ENCODE assay signal across 1 cellular context in genomic region chr9:135330685-135331590, GRCh38.
A peak's percentile ranks its signal among the peaks of the same experiment; 100 is the strongest.
TF ChIP-seq lines count a peak whose summit lies in the region.

No MANE protein-coding gene starts in this region.

TF ChIP-seq in HEK293, 187 proteins besides CTCF, POLR2A, EP300 and RAD21 (continued from another document):
- no peak for TF ChIP-seq ZBTB11 (tag by site-specific recombination; conservative IDR thresholded peaks at IDR 0.05; ENCODE audit: low read depth)
- TF ChIP-seq ZNF26 (tag by site-specific recombination; IDR thresholded peaks at IDR 0.05) = no peak
- no peak for TF ChIP-seq KLF16 (tag by site-specific recombination; IDR thresholded peaks at IDR 0.05)
- TF ChIP-seq ZNF133 (tag by site-specific recombination; IDR thresholded peaks at IDR 0.05) = no peak
- TF ChIP-seq, protein P1, sequence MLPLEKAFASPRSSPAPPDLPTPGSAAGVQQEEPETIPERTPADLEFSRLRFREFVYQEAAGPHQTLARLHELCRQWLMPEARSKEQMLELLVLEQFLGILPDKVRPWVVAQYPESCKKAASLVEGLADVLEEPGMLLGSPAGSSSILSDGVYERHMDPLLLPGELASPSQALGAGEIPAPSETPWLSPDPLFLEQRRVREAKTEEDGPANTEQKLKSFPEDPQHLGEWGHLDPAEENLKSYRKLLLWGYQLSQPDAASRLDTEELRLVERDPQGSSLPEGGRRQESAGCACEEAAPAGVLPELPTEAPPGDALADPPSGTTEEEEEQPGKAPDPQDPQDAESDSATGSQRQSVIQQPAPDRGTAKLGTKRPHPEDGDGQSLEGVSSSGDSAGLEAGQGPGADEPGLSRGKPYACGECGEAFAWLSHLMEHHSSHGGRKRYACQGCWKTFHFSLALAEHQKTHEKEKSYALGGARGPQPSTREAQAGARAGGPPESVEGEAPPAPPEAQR (tag by site-specific recombination; IDR thresholded peaks at IDR 0.05) = no peak
- TF ChIP-seq ZSCAN30 (tag by site-specific recombination; IDR thresholded peaks at IDR 0.05) = no peak
- no peak for TF ChIP-seq ZNF223 (tag by site-specific recombination; IDR thresholded peaks at IDR 0.05)
- TF ChIP-seq YY2 (tag by site-specific recombination; IDR thresholded peaks at IDR 0.05) = no peak; the same call in 1 of the 2 replicates
- 0 out of 2 replicates have a peak, but pooled peaks have one; percentile 75 for TF ChIP-seq ZNF571 (tag by site-specific recombination; IDR thresholded peaks at IDR 0.05)
- TF ChIP-seq, protein P2, sequence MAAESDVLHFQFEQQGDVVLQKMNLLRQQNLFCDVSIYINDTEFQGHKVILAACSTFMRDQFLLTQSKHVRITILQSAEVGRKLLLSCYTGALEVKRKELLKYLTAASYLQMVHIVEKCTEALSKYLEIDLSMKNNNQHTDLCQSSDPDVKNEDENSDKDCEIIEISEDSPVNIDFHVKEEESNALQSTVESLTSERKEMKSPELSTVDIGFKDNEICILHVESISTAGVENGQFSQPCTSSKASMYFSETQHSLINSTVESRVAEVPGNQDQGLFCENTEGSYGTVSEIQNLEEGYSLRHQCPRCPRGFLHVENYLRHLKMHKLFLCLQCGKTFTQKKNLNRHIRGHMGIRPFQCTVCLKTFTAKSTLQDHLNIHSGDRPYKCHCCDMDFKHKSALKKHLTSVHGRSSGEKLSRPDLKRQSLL (tag by site-specific recombination; IDR thresholded peaks at IDR 0.05) = no peak
- TF ChIP-seq ZNF10 (tag by site-specific recombination; IDR thresholded peaks at IDR 0.05) = no peak
- TF ChIP-seq GFI1B (tag by site-specific recombination; IDR thresholded peaks at IDR 0.05) = no peak
- no peak for TF ChIP-seq ZNF239 (tag by site-specific recombination; IDR thresholded peaks at IDR 0.05)
- TF ChIP-seq ZNF16 (tag by site-specific recombination; IDR thresholded peaks at IDR 0.05; ENCODE audit: low read depth) = no peak
- no peak for TF ChIP-seq ZNF48 (tag by site-specific recombination; IDR thresholded peaks at IDR 0.05)
- TF ChIP-seq, protein P3, sequence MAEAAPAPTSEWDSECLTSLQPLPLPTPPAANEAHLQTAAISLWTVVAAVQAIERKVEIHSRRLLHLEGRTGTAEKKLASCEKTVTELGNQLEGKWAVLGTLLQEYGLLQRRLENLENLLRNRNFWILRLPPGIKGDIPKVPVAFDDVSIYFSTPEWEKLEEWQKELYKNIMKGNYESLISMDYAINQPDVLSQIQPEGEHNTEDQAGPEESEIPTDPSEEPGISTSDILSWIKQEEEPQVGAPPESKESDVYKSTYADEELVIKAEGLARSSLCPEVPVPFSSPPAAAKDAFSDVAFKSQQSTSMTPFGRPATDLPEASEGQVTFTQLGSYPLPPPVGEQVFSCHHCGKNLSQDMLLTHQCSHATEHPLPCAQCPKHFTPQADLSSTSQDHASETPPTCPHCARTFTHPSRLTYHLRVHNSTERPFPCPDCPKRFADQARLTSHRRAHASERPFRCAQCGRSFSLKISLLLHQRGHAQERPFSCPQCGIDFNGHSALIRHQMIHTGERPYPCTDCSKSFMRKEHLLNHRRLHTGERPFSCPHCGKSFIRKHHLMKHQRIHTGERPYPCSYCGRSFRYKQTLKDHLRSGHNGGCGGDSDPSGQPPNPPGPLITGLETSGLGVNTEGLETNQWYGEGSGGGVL (tag by site-specific recombination; IDR thresholded peaks at IDR 0.05) = no peak
- TF ChIP-seq, protein P4, sequence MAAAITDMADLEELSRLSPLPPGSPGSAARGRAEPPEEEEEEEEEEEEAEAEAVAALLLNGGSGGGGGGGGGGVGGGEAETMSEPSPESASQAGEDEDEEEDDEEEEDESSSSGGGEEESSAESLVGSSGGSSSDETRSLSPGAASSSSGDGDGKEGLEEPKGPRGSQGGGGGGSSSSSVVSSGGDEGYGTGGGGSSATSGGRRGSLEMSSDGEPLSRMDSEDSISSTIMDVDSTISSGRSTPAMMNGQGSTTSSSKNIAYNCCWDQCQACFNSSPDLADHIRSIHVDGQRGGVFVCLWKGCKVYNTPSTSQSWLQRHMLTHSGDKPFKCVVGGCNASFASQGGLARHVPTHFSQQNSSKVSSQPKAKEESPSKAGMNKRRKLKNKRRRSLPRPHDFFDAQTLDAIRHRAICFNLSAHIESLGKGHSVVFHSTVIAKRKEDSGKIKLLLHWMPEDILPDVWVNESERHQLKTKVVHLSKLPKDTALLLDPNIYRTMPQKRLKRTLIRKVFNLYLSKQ (tag by site-specific recombination; IDR thresholded peaks at IDR 0.05; ENCODE audit: borderline replicate concordance) = no peak
- TF ChIP-seq, protein P5, sequence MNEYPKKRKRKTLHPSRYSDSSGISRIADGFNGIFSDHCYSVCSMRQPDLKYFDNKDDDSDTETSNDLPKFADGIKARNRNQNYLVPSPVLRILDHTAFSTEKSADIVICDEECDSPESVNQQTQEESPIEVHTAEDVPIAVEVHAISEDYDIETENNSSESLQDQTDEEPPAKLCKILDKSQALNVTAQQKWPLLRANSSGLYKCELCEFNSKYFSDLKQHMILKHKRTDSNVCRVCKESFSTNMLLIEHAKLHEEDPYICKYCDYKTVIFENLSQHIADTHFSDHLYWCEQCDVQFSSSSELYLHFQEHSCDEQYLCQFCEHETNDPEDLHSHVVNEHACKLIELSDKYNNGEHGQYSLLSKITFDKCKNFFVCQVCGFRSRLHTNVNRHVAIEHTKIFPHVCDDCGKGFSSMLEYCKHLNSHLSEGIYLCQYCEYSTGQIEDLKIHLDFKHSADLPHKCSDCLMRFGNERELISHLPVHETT (tag by site-specific recombination; IDR thresholded peaks at IDR 0.05) = no peak
- TF ChIP-seq, protein P6, sequence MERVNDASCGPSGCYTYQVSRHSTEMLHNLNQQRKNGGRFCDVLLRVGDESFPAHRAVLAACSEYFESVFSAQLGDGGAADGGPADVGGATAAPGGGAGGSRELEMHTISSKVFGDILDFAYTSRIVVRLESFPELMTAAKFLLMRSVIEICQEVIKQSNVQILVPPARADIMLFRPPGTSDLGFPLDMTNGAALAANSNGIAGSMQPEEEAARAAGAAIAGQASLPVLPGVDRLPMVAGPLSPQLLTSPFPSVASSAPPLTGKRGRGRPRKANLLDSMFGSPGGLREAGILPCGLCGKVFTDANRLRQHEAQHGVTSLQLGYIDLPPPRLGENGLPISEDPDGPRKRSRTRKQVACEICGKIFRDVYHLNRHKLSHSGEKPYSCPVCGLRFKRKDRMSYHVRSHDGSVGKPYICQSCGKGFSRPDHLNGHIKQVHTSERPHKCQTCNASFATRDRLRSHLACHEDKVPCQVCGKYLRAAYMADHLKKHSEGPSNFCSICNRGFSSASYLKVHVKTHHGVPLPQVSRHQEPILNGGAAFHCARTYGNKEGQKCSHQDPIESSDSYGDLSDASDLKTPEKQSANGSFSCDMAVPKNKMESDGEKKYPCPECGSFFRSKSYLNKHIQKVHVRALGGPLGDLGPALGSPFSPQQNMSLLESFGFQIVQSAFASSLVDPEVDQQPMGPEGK (tag by site-specific recombination; IDR thresholded peaks at IDR 0.05) = no peak
- no peak for TF ChIP-seq KLF8 (tag by site-specific recombination; IDR thresholded peaks at IDR 0.05)
- no peak for TF ChIP-seq TCF7L2 (IDR thresholded peaks at IDR 0.05; ENCODE audit: borderline replicate concordance, low read depth, low read length)
- no peak for TF ChIP-seq ZNF114 (tag by site-specific recombination; IDR thresholded peaks at IDR 0.05)
- TF ChIP-seq ZNF121 (tag by site-specific recombination; IDR thresholded peaks at IDR 0.05) = no peak
- no peak for TF ChIP-seq ZNF354C (tag by site-specific recombination; IDR thresholded peaks at IDR 0.05; ENCODE audit: borderline replicate concordance, low read depth)
- TF ChIP-seq ZNF654 (tag by site-specific recombination; IDR thresholded peaks at IDR 0.05; ENCODE audit: low read depth) = no peak
- 0 out of 2 replicates have a peak, but pooled peaks have one; percentile 11 for TF ChIP-seq ZNF776 (tag by site-specific recombination; IDR thresholded peaks at IDR 0.05; ENCODE audit: borderline replicate concordance)
- TF ChIP-seq ZFP3 (tag by site-specific recombination; IDR thresholded peaks at IDR 0.05; ENCODE audit: low read depth) = no peak
- TF ChIP-seq BCL11A (tag by site-specific recombination; IDR thresholded peaks at IDR 0.05; ENCODE audit: low read depth) = no peak
- TF ChIP-seq ZNF350 (tag by site-specific recombination; IDR thresholded peaks at IDR 0.05) = no peak
- TF ChIP-seq ZNF701 (tag by site-specific recombination; IDR thresholded peaks at IDR 0.05) = no peak
- TF ChIP-seq ZBTB26 (tag by site-specific recombination; optimal IDR thresholded peaks at IDR 0.05) = no peak
- peak; percentile 37; the same call in 1 of the 2 replicates for TF ChIP-seq ZNF645 (tag by site-specific recombination; IDR thresholded peaks at IDR 0.05)
- TF ChIP-seq ZNF510 (tag by site-specific recombination; IDR thresholded peaks at IDR 0.05; ENCODE audit: insufficient replicate concordance) = no peak
- peak; percentile 90 for TF ChIP-seq ZSCAN4 (tag by site-specific recombination; IDR thresholded peaks at IDR 0.05)
- TF ChIP-seq OVOL3 (tag by site-specific recombination; IDR thresholded peaks at IDR 0.05) = no peak
- TF ChIP-seq ZNF473 (tag by site-specific recombination; IDR thresholded peaks at IDR 0.05) = peak; percentile 60; the same call in 1 of the 2 replicates
- no peak for TF ChIP-seq ZIC2 (tag by site-specific recombination; IDR thresholded peaks at IDR 0.05)
- TF ChIP-seq SP7 (tag by site-specific recombination; IDR thresholded peaks at IDR 0.05) = no peak
